ENCODE assay signal across 23 cellular contexts in genomic region chr9:99003308-99003707, GRCh38. TPM values are rescaled to one million over a fixed set of nuclear protein-coding genes. Genes with fewer than 3 reads are reported as not detected.
"Had no signal": no experiment of that assay in that cellular context is flagged by ENCODE, and none has a peak within 500 bp of the region (broad histone marks: within the 10 kb centered on the region; RNA-seq: fewer than 3 reads in every experiment).

No MANE protein-coding gene starts in this region.

- H3K36me3 Mint-ChIP-seq: memory B cell had no signal

- H3K9me3 ChIP-seq: left lung, sigmoid colon, SJSA1 had no signal

- H3K4me2 ChIP-seq: hepatocyte had no signal

- DNase-seq: activated CD4-positive, alpha-beta T cell treated with anti-CD3 and anti-CD28 coated beads for 4 hours; activated CD4-positive, CD25-positive, alpha-beta regulatory T cell; activated effector memory CD4-positive, alpha-beta T cell treated with Interleukin-2 at 50 U/mL for 16 hours; activated naive CD4-positive, alpha-beta T cell treated with anti-CD3 and anti-CD28 coated beads for 36 hours; activated naive CD8-positive, alpha-beta T cell treated with anti-CD3 and anti-CD28 coated beads, Interleukin-2, amount 10 ng/mL, durations not matched to agents 7 days and 5 days; activated T-cell treated with anti-CD3 and anti-CD28 coated beads, Interleukin-2, amount 50 U/mL, for 72 hours; amniotic stem cell; effector CD4-positive, alpha-beta T cell; erythroblast; foreskin keratinocyte; immature natural killer cell; kidney glomerular epithelial cell; left lung; sigmoid colon; stimulated activated CD4-positive, alpha-beta T cell treated with anti-CD3 and anti-CD28 coated beads, Interleukin-15, amount 100 ng/mL, for 24 hours; stimulated activated naive CD4-positive, alpha-beta T cell; T1000 had no signal

- H3K9me3 Mint-ChIP-seq: activated naive CD4-positive, alpha-beta T cell treated with anti-CD3 and anti-CD28 coated beads for 36 hours; activated T-cell treated with anti-CD3 and anti-CD28 coated beads, Interleukin-2, amount 50 U/mL, for 72 hours; immature natural killer cell; memory B cell had no signal

- FAIRE-seq: bronchial epithelial cell had no signal

- H3K27ac Mint-ChIP-seq: activated naive CD4-positive, alpha-beta T cell treated with anti-CD3 and anti-CD28 coated beads for 36 hours; activated naive CD8-positive, alpha-beta T cell treated with anti-CD3 and anti-CD28 coated beads, Interleukin-2, amount 10 ng/mL, durations not matched to agents 7 days and 5 days; activated T-cell treated with anti-CD3 and anti-CD28 coated beads, Interleukin-2, amount 50 U/mL, for 72 hours; memory B cell had no signal

- H3K27me3 ChIP-seq: hepatocyte, sigmoid colon, SJSA1 had no signal

- H3K4me3 ChIP-seq: hepatocyte, left lung, sigmoid colon, SJSA1, smooth muscle cell had no signal

- H3K4me3 Mint-ChIP-seq: activated naive CD4-positive, alpha-beta T cell treated with anti-CD3 and anti-CD28 coated beads for 36 hours; activated naive CD8-positive, alpha-beta T cell treated with anti-CD3 and anti-CD28 coated beads, Interleukin-2, amount 10 ng/mL, durations not matched to agents 7 days and 5 days; activated T-cell treated with anti-CD3 and anti-CD28 coated beads, Interleukin-2, amount 50 U/mL, for 72 hours; immature natural killer cell; memory B cell had no signal

- H3K79me2 ChIP-seq: hepatocyte had no signal

- ATAC-seq: activated T-cell treated with anti-CD3 and anti-CD28 coated beads, Interleukin-2, amount 50 U/mL, for 72 hours; foreskin keratinocyte; left lung had no signal

- H3K4me1 ChIP-seq: foreskin keratinocyte had no signal

- H3K36me3 ChIP-seq: left lung, SJSA1 had no signal

- H2AFZ ChIP-seq: hepatocyte had no signal

- H3K27ac ChIP-seq: foreskin keratinocyte, hepatocyte, left lung, sigmoid colon, SJSA1 had no signal

RNA-seq across cellular contexts. Expression of gene COL15A1, which starts 59.6 kb away (rescaled TPM):
- total RNA-seq: foreskin keratinocyte, mononuclear cell had no signal
